ENCODE assay signal across 8 cellular contexts in the genomic region with DNA sequence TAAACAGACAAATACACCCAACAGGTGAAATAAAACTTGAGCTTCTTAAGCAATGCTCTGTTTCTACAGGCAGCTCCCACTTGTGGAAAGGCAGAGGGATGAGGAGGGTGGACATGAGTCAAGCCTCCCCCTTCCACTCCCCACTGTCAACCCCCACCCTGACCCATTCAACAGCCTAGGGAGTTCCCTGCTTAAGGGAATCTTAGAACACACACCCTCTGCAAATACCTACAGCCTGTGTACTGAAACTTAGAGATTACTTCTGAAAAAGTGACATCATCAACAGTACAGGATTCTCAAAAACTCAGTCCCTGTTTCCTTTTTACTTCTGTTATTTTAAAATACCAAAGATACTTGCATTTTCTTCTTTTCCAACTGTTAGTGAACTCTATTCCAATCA.
DNase-seq lines count a peak whose midpoint lies in the region; ATAC-seq lines count a peak whose summit lies in the region.

No MANE protein-coding gene starts in this region.

- no peak overlapping the region for H3K4me3 ChIP-seq in mucosa of stomach (ENCODE audit: low read length)
- H3K4me3 ChIP-seq in HAP-1 = no peak overlapping the region
- no peak overlapping the region for H3K4me3 ChIP-seq in CD8-positive, alpha-beta memory T cell (ENCODE audit: low read length)

- peaks cover 6 to 9% of the 10 kb centered on the region in 2 donors for H3K27me3 Mint-ChIP-seq in CD8-positive, alpha-beta memory T cell

- no peak overlapping the region for H3K27ac Mint-ChIP-seq in CD8-positive, alpha-beta memory T cell

- ATAC-seq in GM18520 (IDR thresholded peaks at IDR 0.05; ENCODE audit: unreplicated experiment) = peak; percentile 50
- peak; percentile 67 for ATAC-seq in HG02885 (IDR thresholded peaks at IDR 0.05; ENCODE audit: poor library complexity, unreplicated experiment)

- H3K36me3 Mint-ChIP-seq in CD8-positive, alpha-beta memory T cell = no peaks in the 10 kb centered on the region

- H3K36me3 ChIP-seq in mucosa of stomach (ENCODE audit: control insufficient read depth, insufficient read depth, low read length) (no peaks in the 10 kb centered on the region), HAP-1 (replicated peaks) (no peaks in the 10 kb centered on the region)
- H3K36me3 ChIP-seq in CD8-positive, alpha-beta memory T cell (ENCODE audit: insufficient read depth, low read length) = no peaks in the 10 kb centered on the region

- H3K4me3 Mint-ChIP-seq in CD8-positive, alpha-beta memory T cell = no peak overlapping the region

- H3K27me3 ChIP-seq in mucosa of stomach (ENCODE audit: control insufficient read depth, insufficient read depth, low read length) (no peaks in the 10 kb centered on the region), HAP-1 (ENCODE audit: low read depth) (no peaks in the 10 kb centered on the region)
- no peaks in the 10 kb centered on the region for H3K27me3 ChIP-seq in CD8-positive, alpha-beta memory T cell (ENCODE audit: insufficient read depth, low read length, poor library complexity, severe bottlenecking)

- no peaks in the 10 kb centered on the region for H3K9me3 Mint-ChIP-seq in CD8-positive, alpha-beta memory T cell

- peaks cover 95% of the 10 kb centered on the region for H3K4me1 ChIP-seq in mucosa of stomach (ENCODE audit: control insufficient read depth, insufficient read depth, low read length)
- H3K4me1 ChIP-seq in HAP-1 = no peaks in the 10 kb centered on the region
- H3K4me1 ChIP-seq in CD8-positive, alpha-beta memory T cell (ENCODE audit: insufficient read depth, low read length) = no peaks in the 10 kb centered on the region

- in situ Hi-C loops in HAP-1 (cut with MboI; ENCODE audit: low sequenced_read_pairs) (no loop called here), KBM-7 (cut with MboI; ENCODE audit: low pct_unique_long_range_greater_than_20kb, low sequenced_read_pairs) (no loop called here)

- DNase-seq in SW480 (ENCODE audit: low spot score) = peak; percentile 50
- no peak for DNase-seq in HAP-1 (ENCODE audit: low spot score in 2 of 2)
- no peak for DNase-seq in CD8-positive, alpha-beta memory T cell
- DNase-seq in KBM-7 = no peak
- no peak for DNase-seq in cerebellar nuclear complex (lab: John Stamatoyannopoulos, UW)

- no peaks in the 10 kb centered on the region for H3K9me3 ChIP-seq in mucosa of stomach (ENCODE audit: control insufficient read depth, low read length)
- H3K9me3 ChIP-seq in HAP-1 = no peaks in the 10 kb centered on the region
- H3K9me3 ChIP-seq in CD8-positive, alpha-beta memory T cell (ENCODE audit: low read length) = no peaks in the 10 kb centered on the region

- H3K4me1 Mint-ChIP-seq in CD8-positive, alpha-beta memory T cell = no peaks in the 10 kb centered on the region

- CTCF ChIA-PET in CD8-positive, alpha-beta memory T cell (lab: Charles Lee) = no interaction called here

- peak overlapping the region; percentile 78 for H3K9ac ChIP-seq in mucosa of stomach (ENCODE audit: low read length)

- H3K27ac ChIP-seq in CD8-positive, alpha-beta memory T cell (ENCODE audit: low read depth, low read length) = no peak overlapping the region

- POLR2A ChIA-PET in CD8-positive, alpha-beta memory T cell (lab: Charles Lee) = no interaction called here
